ENCODE assay signal across 9 cellular contexts in the genomic region with DNA sequence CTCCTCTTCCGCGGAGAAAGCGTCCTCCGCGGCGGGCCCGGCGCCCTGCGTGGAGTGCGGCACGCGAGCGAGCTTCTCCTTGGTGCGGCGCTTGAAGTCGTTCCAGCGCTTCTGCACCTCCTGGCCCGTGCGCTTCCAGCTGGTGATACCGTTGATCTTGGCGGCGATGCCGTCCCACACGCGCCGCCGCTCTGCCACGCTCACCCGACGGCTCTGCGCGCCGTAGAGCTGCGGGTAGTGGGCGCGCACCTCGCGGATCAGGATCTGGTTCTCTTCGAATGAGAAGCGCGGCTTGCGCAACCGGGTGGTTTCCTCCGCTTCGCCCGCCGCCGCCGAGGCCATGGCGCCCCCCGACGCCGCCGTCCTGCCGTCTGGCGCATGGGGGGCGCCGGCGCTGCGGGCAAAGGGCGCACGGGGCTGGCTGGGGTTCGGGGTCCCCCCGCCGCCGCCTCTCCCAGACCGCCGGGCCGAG. TPM values are rescaled to one million over a fixed set of nuclear protein-coding genes. Genes with fewer than 3 reads are reported as not detected.
DNase-seq lines count a peak whose midpoint lies in the region; ATAC-seq and TF ChIP-seq lines count a peak whose summit lies in the region.
"Had no signal": no experiment of that assay in that cellular context is flagged by ENCODE, and none has a peak within 500 bp of the region (broad histone marks: within the 10 kb centered on the region; RNA-seq: fewer than 3 reads in every experiment).

No MANE protein-coding gene starts in this region.

- no peak overlapping the region for H3K4ac ChIP-seq in IMR-90 (ENCODE audit: low read depth, low read length)

- no peak overlapping the region; the same call in 1 of the 2 replicates for H3K27ac ChIP-seq in IMR-90 (ENCODE audit: insufficient read depth, low read length)
- H3K27ac ChIP-seq in heart left ventricle = peak overlapping the region in 3 of 12 donors; percentile 20 to 81 (median 79)

- TF ChIP-seq RAD21 in IMR-90 (IDR thresholded peaks at IDR 0.05; ENCODE audit: low read length) = no peak

- peaks cover 7% of the 10 kb centered on the region; the same call in 1 of the 2 replicates for H3K9me1 ChIP-seq in IMR-90 (ENCODE audit: insufficient read depth, low read length)

- 0 out of 2 replicates have a peak, but pooled peaks cover 9% of the 10 kb centered on the region for H4K20me1 ChIP-seq in IMR-90 (ENCODE audit: insufficient read depth, low read length)

- no peak overlapping the region for H2BK5ac ChIP-seq in IMR-90 (ENCODE audit: low read depth, low read length, poor library complexity, severe bottlenecking)

- peak overlapping the region; percentile 89 for H3K4me2 ChIP-seq in IMR-90 (ENCODE audit: low read depth, low read length)

- no peaks in the 10 kb centered on the region for H3K9me3 ChIP-seq in IMR-90 (ENCODE audit: control insufficient read depth, insufficient read depth, low read length)
- no peaks in the 10 kb centered on the region for H3K9me3 ChIP-seq in heart left ventricle

- no peak overlapping the region for H4K8ac ChIP-seq in IMR-90 (ENCODE audit: low read depth in 2 of 2, low read length in 2 of 2)

- 0 out of 2 replicates have a peak, but pooled peaks cover 1% of the 10 kb centered on the region for H3K27me3 ChIP-seq in BJ (ENCODE audit: control insufficient read depth, insufficient read depth, low read length)
- no peaks in the 10 kb centered on the region for H3K27me3 ChIP-seq in IMR-90 (ENCODE audit: control insufficient read depth, insufficient read depth, low read length)
- no peaks in the 10 kb centered on the region for H3K27me3 ChIP-seq in heart left ventricle

- H3K4me1 ChIP-seq in IMR-90 (ENCODE audit: control insufficient read depth, insufficient read depth, low read length) = 0 out of 2 replicates have a peak, but pooled peaks cover 4% of the 10 kb centered on the region
- H3K4me1 ChIP-seq in heart left ventricle = peaks cover 3 to 26% (median 16%) of the 10 kb centered on the region in 12 donors

- peak overlapping the region; percentile 35 for H2AK5ac ChIP-seq in IMR-90 (ENCODE audit: low read depth, low read length)

- intact Hi-C loops in IMR-90 (cut with micrococcal nuclease) = no loop called here
- intact Hi-C loops in heart left ventricle (cut with DNase I) = loop anchor here in 2 of 10 donors (5.0 kb wide), 2 partner anchors 106 to 116 kb away; no protein-coding TSS in a partner anchor
- intact Hi-C loops in sciatic nerve (cut with DNase I) = no loop called here

- H2BK20ac ChIP-seq in IMR-90 (ENCODE audit: low read depth, low read length) = no peak overlapping the region

- peaks cover 9 to 21% of the 10 kb centered on the region in 2 experiments for H3K79me1 ChIP-seq in IMR-90 (ENCODE audit: low read depth in 1 of 2, low read length in 2 of 2)

- H3K9ac ChIP-seq in IMR-90 (ENCODE audit: low read depth, low read length) = peak overlapping the region; percentile 56

- 8% methylated on average over 37 of the region's 69 CpGs; no CpG with 5 or more reads in 1 of the 2 experiments for WGBS in IMR-90 (ENCODE audit: extremely low coverage in 2 of 2, insufficient read length in 1 of 2), 2 experiments
- 4 to 24% (median 14%) methylated on average over 33 to 69 of the region's 69 CpGs for WGBS in heart left ventricle, 4 donors

- H3K14ac ChIP-seq in IMR-90 (replicated peaks; ENCODE audit: low read depth, low read length) = no peak overlapping the region

- H3K36me3 ChIP-seq in BJ (ENCODE audit: control insufficient read depth, insufficient read depth, low read length) (peaks cover 3% of the 10 kb centered on the region), IMR-90 (ENCODE audit: control insufficient read depth, insufficient read depth, low read length) (peaks cover 20% of the 10 kb centered on the region), heart left ventricle (peaks cover 0 to 39% (median 21%) of the 10 kb centered on the region in 9 donors)

- no peaks in the 10 kb centered on the region for H3K9me3 Mint-ChIP-seq in activated T-helper 17 cell treated with anti-CD3 and anti-CD28 coated beads, Interleukin-2, amount 50 U/mL, for 72 hours

- H4K91ac ChIP-seq in IMR-90 (ENCODE audit: insufficient read depth, low read depth, low read length) = no peak overlapping the region

- DNase-seq in BJ (ENCODE audit: low read depth) (no peak), IMR-90 (peak; percentile 42), heart left ventricle (peak in 3 of 5 donors; percentile 36 to 58 (median 50)), sciatic nerve (ENCODE audit: low spot score) (peak; percentile 72), iPS-NIHi7 (ENCODE audit: extremely low spot score) (no peak), NCI-H774 (lab: John Stamatoyannopoulos, UW) (no peak)

- dilution Hi-C loops in IMR-90 (cut with HindIII; ENCODE audit: low sequenced_read_pairs, unreplicated experiment) = no loop called here

- H3K27ac Mint-ChIP-seq in activated T-helper 17 cell treated with anti-CD3 and anti-CD28 coated beads, Interleukin-2, amount 50 U/mL, for 72 hours = peak overlapping the region; percentile 94

- H3K4me1 Mint-ChIP-seq in activated T-helper 17 cell treated with anti-CD3 and anti-CD28 coated beads, Interleukin-2, amount 50 U/mL, for 72 hours = peaks cover 3% of the 10 kb centered on the region

- TF ChIP-seq CTCF in BJ (IDR thresholded peaks at IDR 0.05; ENCODE audit: insufficient read depth, low read depth, low read length) (no peak), IMR-90 (conservative IDR thresholded peaks at IDR 0.05; ENCODE audit: low read depth, low read length) (no peak), heart left ventricle (IDR thresholded peaks at IDR 0.05) (no peak)

- CTCF ChIA-PET in BJ (lab: Yijun Ruan, JAX) (interaction anchor here (0.5 to 1.5 kb wide), 4 partner anchors 19 to 264 kb away, joined by 3 to 5 read pairs (median 3); a partner anchor contains a TSS), IMR-90 (lab: Yijun Ruan, JAX) (no interaction called here)

- ATAC-seq in IMR-90 (ENCODE audit: low read depth) (no peak), heart left ventricle (no peak), sciatic nerve (no peak), HG03565 (IDR thresholded peaks at IDR 0.05; ENCODE audit: unreplicated experiment) (no peak)
- ATAC-seq in activated T-helper 17 cell treated with anti-CD3 and anti-CD28 coated beads, Interleukin-2, amount 50 U/mL, for 72 hours (replicated peaks) = no peak

- TF ChIP-seq POLR2A in IMR-90 (IDR thresholded peaks at IDR 0.05; ENCODE audit: low read depth, low read length) = no peak
- TF ChIP-seq POLR2A in heart left ventricle (IDR thresholded peaks at IDR 0.05) = no peak

- H3K23ac ChIP-seq in IMR-90 (ENCODE audit: low read depth, low read length) = no peak overlapping the region

- H3K4me3 ChIP-seq in BJ (ENCODE audit: low read depth, low read length) (peak overlapping the region; percentile 61), IMR-90 (ENCODE audit: insufficient read depth, low read depth, low read length) (peak overlapping the region; percentile 70), heart left ventricle (peak overlapping the region; percentile 52 to 84 (median 77))

- peak overlapping the region; percentile 22 for H2AK9ac ChIP-seq in IMR-90 (replicated peaks; ENCODE audit: low read depth, low read length, poor library complexity)

- H2AFZ ChIP-seq in IMR-90 (replicated peaks; ENCODE audit: low read length, poor library complexity) = peak overlapping the region; percentile 99

- H3K18ac ChIP-seq in IMR-90 (ENCODE audit: low read depth, low read length) = no peak overlapping the region

- peaks cover 28% of the 10 kb centered on the region for H3K36me3 Mint-ChIP-seq in activated T-helper 17 cell treated with anti-CD3 and anti-CD28 coated beads, Interleukin-2, amount 50 U/mL, for 72 hours (ENCODE audit: low read depth)

- no peak overlapping the region for H3K56ac ChIP-seq in IMR-90 (ENCODE audit: extremely low read depth, insufficient read depth, low read length)

- H2BK15ac ChIP-seq in IMR-90 (ENCODE audit: low read depth, low read length) = no peak overlapping the region

- peak overlapping the region; percentile 94 for H3K4me3 Mint-ChIP-seq in activated T-helper 17 cell treated with anti-CD3 and anti-CD28 coated beads, Interleukin-2, amount 50 U/mL, for 72 hours

- H2BK120ac ChIP-seq in IMR-90 (ENCODE audit: low read depth, low read length) = no peak overlapping the region

- no peaks in the 10 kb centered on the region for H3K27me3 Mint-ChIP-seq in activated T-helper 17 cell treated with anti-CD3 and anti-CD28 coated beads, Interleukin-2, amount 50 U/mL, for 72 hours

- in situ Hi-C loops in IMR-90 (cut with MboI; ENCODE audit: low sequenced_read_pairs) = no loop called here

- no peak overlapping the region for H4K5ac ChIP-seq in IMR-90 (ENCODE audit: low read depth, low read length)

- no TSS peak for BruUV-seq in IMR-90 (replicated peaks; lab: Mats Ljungman, UMichigan)

- POLR2A ChIA-PET in BJ (lab: Charles Lee) = no interaction called here
- POLR2A ChIA-PET in IMR-90 (lab: Charles Lee; ENCODE audit: unreplicated experiment) = no interaction called here

RNA-seq across cellular contexts. Expression of a gene that starts 0.9 kb away (rescaled TPM):
- 1.6 and 1.8 TPM in 2 replicates for polyA plus RNA-seq in BJ (2011; rRNA removed)
- polyA minus RNA-seq in BJ (2011; rRNA and poly(A)+ RNA removed) = 0.85 and 1.7 TPM in 2 replicates
- 0.28 and 0.36 TPM in 2 replicates for total RNA-seq in IMR-90 (2012; rRNA removed)
- polyA plus RNA-seq in IMR-90 (2012; rRNA removed) = 2.8 and 3.1 TPM in 2 replicates
- 3.4 and 5.0 TPM in 2 replicates for polyA plus RNA-seq in IMR-90 (2012; cell fraction: cytosol; rRNA removed)
- 8.9 and 14.7 TPM in 2 replicates for polyA plus RNA-seq in IMR-90 (2012; cell fraction: nucleus; rRNA removed; ENCODE audit: low replicate concordance)
- 1 to 10 TPM; 7.4 to 7.6 TPM for total RNA-seq in activated T-helper 17 cell treated with anti-CD3 and anti-CD28 coated beads, Interleukin-2, amount 50 U/mL, for 72 hours
- total RNA-seq in heart left ventricle = 10 to 100 TPM in 5 of 9 donors, 1 to 10 TPM in 4; 8.3 to 16.0 (median 10.6) TPM
- 1 to 10 TPM; 7.9 to 8.7 TPM for polyA plus RNA-seq in heart left ventricle
- total RNA-seq in sciatic nerve = 8.6 TPM

RNA-seq across cellular contexts. Expression of a gene that starts 13.1 kb away (rescaled TPM):
- not detected in 2 replicates for polyA plus RNA-seq in BJ (2011; rRNA removed)
- not detected in 2 replicates for polyA minus RNA-seq in BJ (2011; rRNA and poly(A)+ RNA removed)
- total RNA-seq in IMR-90 (2012; rRNA removed) = not detected in 2 replicates
- not detected in 2 replicates for polyA plus RNA-seq in IMR-90 (2012; rRNA removed)
- not detected in 2 replicates for polyA plus RNA-seq in IMR-90 (2012; cell fraction: cytosol; rRNA removed)
- polyA plus RNA-seq in IMR-90 (2012; cell fraction: nucleus; rRNA removed; ENCODE audit: low replicate concordance) = not detected in 2 replicates
- total RNA-seq in activated T-helper 17 cell treated with anti-CD3 and anti-CD28 coated beads, Interleukin-2, amount 50 U/mL, for 72 hours = not detected
- not detected for total RNA-seq in heart left ventricle
- polyA plus RNA-seq in heart left ventricle = not detected
- not detected for total RNA-seq in sciatic nerve
- total RNA-seq: renal cortical epithelial cell had no signal

RNA-seq across cellular contexts. Expression of a gene that starts 15.5 kb away (rescaled TPM):
- polyA plus RNA-seq in BJ (2011; rRNA removed) (7.1 and 11.9 TPM in 2 replicates), IMR-90 (2012; rRNA removed) (8.5 and 11.6 TPM in 2 replicates), heart left ventricle (10 to 100 TPM; 13.6 to 14.5 TPM)
- 8.4 and 10.1 TPM in 2 replicates for polyA minus RNA-seq in BJ (2011; rRNA and poly(A)+ RNA removed)
- total RNA-seq in IMR-90 (2012; rRNA removed) (4.5 and 5.0 TPM in 2 replicates), heart left ventricle (10 to 100 TPM; 17.7 to 40.0 (median 19.6) TPM), sciatic nerve (21.0 TPM)
- polyA plus RNA-seq in IMR-90 (2012; cell fraction: cytosol; rRNA removed) = 9.6 and 15.7 TPM in 2 replicates
- polyA plus RNA-seq in IMR-90 (2012; cell fraction: nucleus; rRNA removed; ENCODE audit: low replicate concordance) = 3.3 and 9.4 TPM in 2 replicates
- 10 to 100 TPM; 13.5 to 16.4 TPM for total RNA-seq in activated T-helper 17 cell treated with anti-CD3 and anti-CD28 coated beads, Interleukin-2, amount 50 U/mL, for 72 hours

RNA-seq across cellular contexts. Expression of a gene that starts 37.3 kb away (rescaled TPM):
- not detected in 2 replicates for polyA plus RNA-seq in BJ (2011; rRNA removed)
- not detected in 2 replicates for polyA minus RNA-seq in BJ (2011; rRNA and poly(A)+ RNA removed)
- not detected in 2 replicates for total RNA-seq in IMR-90 (2012; rRNA removed)
- polyA plus RNA-seq in IMR-90 (2012; rRNA removed) = not detected in 2 replicates
- 0.01 TPM in 1 of 2 replicates, not detected in the other for polyA plus RNA-seq in IMR-90 (2012; cell fraction: cytosol; rRNA removed)
- polyA plus RNA-seq in IMR-90 (2012; cell fraction: nucleus; rRNA removed; ENCODE audit: low replicate concordance) = not detected in 2 replicates
- total RNA-seq in activated T-helper 17 cell treated with anti-CD3 and anti-CD28 coated beads, Interleukin-2, amount 50 U/mL, for 72 hours = 1 to 10 TPM in 1 of 2 donors, under 1 TPM in 1; 0.32 to 1.9 TPM
- total RNA-seq in heart left ventricle = not detected
- polyA plus RNA-seq in heart left ventricle = under 1 TPM in 1 of 2 donors, not detected in 1; 0.07 TPM
- total RNA-seq in sciatic nerve = not detected

RNA-seq across cellular contexts. Expression of a gene that starts 38.5 kb away (rescaled TPM):
- 45.8 and 60.2 TPM in 2 replicates for polyA plus RNA-seq in BJ (2011; rRNA removed)
- 52.5 and 55.9 TPM in 2 replicates for polyA minus RNA-seq in BJ (2011; rRNA and poly(A)+ RNA removed)
- 33.6 and 35.3 TPM in 2 replicates for total RNA-seq in IMR-90 (2012; rRNA removed)
- 70.0 and 71.5 TPM in 2 replicates for polyA plus RNA-seq in IMR-90 (2012; rRNA removed)
- 32.0 and 52.6 TPM in 2 replicates for polyA plus RNA-seq in IMR-90 (2012; cell fraction: cytosol; rRNA removed)
- 124 and 193 TPM in 2 replicates for polyA plus RNA-seq in IMR-90 (2012; cell fraction: nucleus; rRNA removed; ENCODE audit: low replicate concordance)
- total RNA-seq in activated T-helper 17 cell treated with anti-CD3 and anti-CD28 coated beads, Interleukin-2, amount 50 U/mL, for 72 hours = 100 to 1,000 TPM in 1 of 2 donors, 10 to 100 TPM in 1; 98.2 to 122 TPM
- total RNA-seq in heart left ventricle = 10 to 100 TPM; 21.9 to 47.7 (median 34.8) TPM
- polyA plus RNA-seq in heart left ventricle = 10 to 100 TPM; 32.4 to 34.3 TPM
- total RNA-seq in sciatic nerve = 60.9 TPM

Comparison
In these comparisons a context has a peak if more than half of its experiments do, and no peak if none do; other contexts are left out.
1. DNase-seq: peak in IMR-90 (single experiment), heart left ventricle (3 of 5) and sciatic nerve (single experiment); none in BJ (single experiment), iPS-NIHi7 (single experiment) and NCI-H774 (single experiment).
2. Peak in every context shown above with its lines, with median percentiles within 50 percentile points of each other: H3K4me3 ChIP-seq.